ENCODE assay signal across 2 cellular contexts in the genomic region with DNA sequence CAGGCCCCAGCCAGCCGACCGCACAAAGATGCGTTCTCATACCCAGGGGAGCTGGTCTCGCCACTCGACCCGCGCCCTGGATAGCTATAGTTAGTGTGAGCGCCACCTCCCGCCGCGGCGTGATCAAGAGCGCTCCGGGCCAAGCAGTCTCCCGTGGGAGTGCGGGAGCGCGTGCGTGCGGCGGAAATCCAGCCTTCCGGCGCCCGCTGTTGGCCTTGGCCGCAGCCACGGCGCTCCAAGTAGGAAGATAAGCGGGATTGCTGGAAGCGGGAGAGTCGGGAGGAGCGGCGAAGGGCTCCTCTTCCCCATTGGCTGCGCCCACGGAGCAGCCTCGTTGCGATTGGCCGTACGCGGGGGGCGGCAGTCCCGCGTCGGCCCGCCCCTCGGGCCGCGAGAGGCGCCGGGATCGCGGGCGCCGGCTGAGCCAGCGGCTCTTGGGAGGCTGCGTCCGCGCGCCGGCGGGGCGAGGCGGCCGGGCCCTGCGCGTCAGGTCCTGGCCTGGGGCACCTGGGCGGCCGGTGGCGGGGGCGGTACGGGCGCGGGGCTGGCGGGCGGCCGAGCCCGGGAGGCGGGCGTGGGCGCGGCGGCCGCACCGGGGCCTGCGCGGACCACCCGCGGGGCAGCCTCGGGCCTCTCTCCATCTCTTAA.
TF ChIP-seq lines count a peak whose summit lies in the region.

No MANE protein-coding gene starts in this region.

TF ChIP-seq in HEK293, 187 proteins besides CTCF, POLR2A, EP300 and RAD21:
- TF ChIP-seq, protein P1, sequence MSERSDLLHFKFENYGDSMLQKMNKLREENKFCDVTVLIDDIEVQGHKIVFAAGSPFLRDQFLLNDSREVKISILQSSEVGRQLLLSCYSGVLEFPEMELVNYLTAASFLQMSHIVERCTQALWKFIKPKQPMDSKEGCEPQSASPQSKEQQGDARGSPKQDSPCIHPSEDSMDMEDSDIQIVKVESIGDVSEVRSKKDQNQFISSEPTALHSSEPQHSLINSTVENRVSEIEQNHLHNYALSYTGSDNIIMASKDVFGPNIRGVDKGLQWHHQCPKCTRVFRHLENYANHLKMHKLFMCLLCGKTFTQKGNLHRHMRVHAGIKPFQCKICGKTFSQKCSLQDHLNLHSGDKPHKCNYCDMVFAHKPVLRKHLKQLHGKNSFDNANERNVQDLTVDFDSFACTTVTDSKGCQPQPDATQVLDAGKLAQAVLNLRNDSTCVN (tag by site-specific recombination; optimal IDR thresholded peaks at IDR 0.05): peak; percentile 55

TF ChIP-seq in SK-N-SH, 30 proteins besides CTCF, POLR2A, EP300 and RAD21:
- TF ChIP-seq GABPA (IDR thresholded peaks at IDR 0.05; ENCODE audit: low read depth): peak; percentile 57
- TF ChIP-seq POLR2AphosphoS5 (IDR thresholded peaks at IDR 0.05; ENCODE audit: low read depth, low read length): peak; percentile 17; the same call in 1 of the 2 replicates
